In the genomic region with DNA sequence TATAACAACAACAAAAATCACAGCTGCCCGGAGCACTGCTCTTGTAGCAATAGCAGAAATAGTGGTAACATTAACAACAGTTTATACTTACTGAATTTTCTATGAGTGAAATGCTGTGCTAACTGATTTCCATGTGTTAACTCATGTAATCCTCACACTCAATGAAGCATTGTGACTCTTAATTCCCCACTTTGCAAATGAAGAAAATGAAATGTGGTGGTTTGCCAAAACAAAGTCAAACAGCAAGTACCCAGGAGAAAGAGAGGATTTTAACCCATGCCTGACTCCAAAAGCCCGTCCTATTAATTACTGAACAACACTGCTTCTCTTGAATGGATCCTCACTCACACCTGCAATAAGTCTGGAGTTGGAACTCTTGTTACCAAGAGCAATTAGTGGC, we compare ENCODE assay signal across 24 cellular contexts.
DNase-seq lines count a peak whose midpoint lies in the region; ATAC-seq, FAIRE-seq and TF ChIP-seq lines count a peak whose summit lies in the region.
"Had no signal": no experiment of that assay in that cellular context is flagged by ENCODE, and none has a peak within 500 bp of the region (broad histone marks: within the 10 kb centered on the region; RNA-seq: fewer than 3 reads in every experiment).

No MANE protein-coding gene starts in this region.

- H3K4ac ChIP-seq in mesenchymal stem cell (ENCODE audit: low read depth in 1 of 2, low read length in 2 of 2), result no peak overlapping the region

- BruUV-seq in Caco-2 (replicated peaks; lab: Mats Ljungman, UMichigan), result no TSS peak

- H4K91ac ChIP-seq in mesenchymal stem cell (ENCODE audit: low read length), result no peak overlapping the region

- H2BK15ac ChIP-seq in mesenchymal stem cell (ENCODE audit: low read depth, poor library complexity, severe bottlenecking), result no peak overlapping the region

- H3K18ac ChIP-seq in mesenchymal stem cell (ENCODE audit: low read depth in 1 of 2, low read length in 2 of 2), result peak overlapping the region in 1 of 2 experiments; percentile 21

- H3K27ac ChIP-seq in HEK293 (ENCODE audit: extremely low read depth, low read depth, low read length) (no peak overlapping the region; the same call in 1 of the 2 replicates), mesenchymal stem cell (ENCODE audit: low read length, poor library complexity, severe bottlenecking) (peak overlapping the region; percentile 29)
- H3K27ac ChIP-seq: esophagus muscularis mucosa, pancreas, SJCRH30 had no signal

- H3K27me3 ChIP-seq in mesenchymal stem cell (ENCODE audit: control insufficient read depth in 1 of 2, insufficient read depth in 1 of 2, low read length in 2 of 2), result no peaks in the 10 kb centered on the region
- H3K27me3 ChIP-seq in Caco-2 (replicated peaks; ENCODE audit: control insufficient read depth, insufficient read depth, low read length), result no peaks in the 10 kb centered on the region
- H3K27me3 ChIP-seq: esophagus muscularis mucosa, gastrocnemius medialis, pancreas, SJCRH30 had no signal

- no peak for TF ChIP-seq CTCF in HEK293 (tag by site-specific recombination; IDR thresholded peaks at IDR 0.05)
- no peak for TF ChIP-seq CTCF in progenitor cell of endocrine pancreas (IDR thresholded peaks at IDR 0.05; ENCODE audit: unreplicated experiment)
- no peak for TF ChIP-seq CTCF in Caco-2 (IDR thresholded peaks at IDR 0.05; ENCODE audit: insufficient read depth in 1 of 2, low read depth in 1 of 2, low read length in 1 of 2, severe bottlenecking in 1 of 2, unreplicated experiment in 1 of 2)

- 89% methylated on average over 1 of the region's 2 CpGs for WGBS in mesenchymal stem cell

- H3K14ac ChIP-seq in mesenchymal stem cell (ENCODE audit: low read length in 2 of 2), result no peak overlapping the region

- intact Hi-C loops in Caco-2 (cut with micrococcal nuclease; ENCODE audit: unreplicated experiment), result no loop called here

- ATAC-seq in activated T-helper 17 cell treated with anti-CD3 and anti-CD28 coated beads, Interleukin-2, amount 50 U/mL, for 72 hours (replicated peaks), result no peak
- ATAC-seq: gastrocnemius medialis, pancreas had no signal

- FAIRE-seq in RCC 7860 (lab: Jason Lieb, UNC), result no peak

- H3K4me2 ChIP-seq in mesenchymal stem cell (ENCODE audit: low read length, poor library complexity, severe bottlenecking), result no peak overlapping the region

- no peak overlapping the region for H3K9ac ChIP-seq in mesenchymal stem cell (ENCODE audit: low read length)

- H3K79me1 ChIP-seq in mesenchymal stem cell (replicated peaks; ENCODE audit: low read length, poor library complexity, severe bottlenecking), result peaks cover 7% of the 10 kb centered on the region

- H2AK5ac ChIP-seq in mesenchymal stem cell (ENCODE audit: low read length, severe bottlenecking), result peak overlapping the region; percentile 19

- no peak overlapping the region for H3K23ac ChIP-seq in mesenchymal stem cell (ENCODE audit: low read length in 2 of 2)

- no peak overlapping the region for H2BK5ac ChIP-seq in mesenchymal stem cell (ENCODE audit: low read depth, low read length, poor library complexity, severe bottlenecking)

- H3K9me3 ChIP-seq in HEK293 (ENCODE audit: control insufficient read depth, insufficient read depth, low read depth, low read length) (no peaks in the 10 kb centered on the region), mesenchymal stem cell (ENCODE audit: control insufficient read depth, low read length) (no peaks in the 10 kb centered on the region), Caco-2 (no peaks in the 10 kb centered on the region)
- H3K9me3 ChIP-seq: esophagus muscularis mucosa, gastrocnemius medialis, pancreas, SJCRH30 had no signal

- H3K4me3 Mint-ChIP-seq in activated T-helper 17 cell treated with anti-CD3 and anti-CD28 coated beads, Interleukin-2, amount 50 U/mL, for 72 hours, result no peak overlapping the region
- H3K4me3 Mint-ChIP-seq in progenitor cell of endocrine pancreas (ENCODE audit: low read depth) (no peak overlapping the region), Caco-2 (ENCODE audit: unreplicated experiment) (no peak overlapping the region)
- H3K4me3 Mint-ChIP-seq: activated naive CD4-positive, alpha-beta T cell treated with anti-CD3 and anti-CD28 coated beads, Interleukin-2, amount 50 U/mL, for 24 hours; CD4-positive, alpha-beta T cell had no signal

- no peak for DNase-seq in mesenchymal stem cell
- no peak for DNase-seq in progenitor cell of endocrine pancreas (ENCODE audit: low spot score, unreplicated experiment)
- no peak for DNase-seq in NCI-H187 (lab: John Stamatoyannopoulos, UW)
- no peak for DNase-seq in Caco-2
- no peak for DNase-seq in RCC 7860 (ENCODE audit: low spot score)
- DNase-seq: activated CD4-positive, alpha-beta T cell treated with anti-CD3 and anti-CD28 coated beads for 48 hours; anterior cingulate cortex; CD4-positive, alpha-beta T cell; DMS 273 treated with DMSO at 0.1 percent for 48 hours; effector CD4-positive, alpha-beta T cell; gastrocnemius medialis; H7; islet precursor cell; KBM-7; NCI-H1694 treated with DMSO at 0.1 percent for 48 hours; NCI-H226; NCI-H82; pancreas; SJCRH30; stimulated activated CD4-positive, alpha-beta T cell treated with anti-CD3 and anti-CD28 coated beads, Interleukin-1b, Interleukin-23, amount 100 ng/mL, for 48 hours had no signal

- H3K4me3 ChIP-seq in HEK293 (ENCODE audit: low read depth, low read length), result no peak overlapping the region
- H3K4me3 ChIP-seq in mesenchymal stem cell (ENCODE audit: insufficient read depth in 1 of 2, low read depth in 1 of 2, low read length in 2 of 2), result no peak overlapping the region
- H3K4me3 ChIP-seq in Caco-2 (ENCODE audit: low read depth, low read length), result no peak overlapping the region
- H3K4me3 ChIP-seq: esophagus muscularis mucosa, gastrocnemius medialis, pancreas, SJCRH30 had no signal

- H4K8ac ChIP-seq in mesenchymal stem cell (ENCODE audit: low read length), result no peak overlapping the region

- CTCF ChIA-PET in HEK293 (lab: Yijun Ruan, JAX) (no interaction called here), Caco-2 (lab: Charles Lee) (no interaction called here)

- POLR2A ChIA-PET in HEK293 (lab: Yijun Ruan, JAX), result no interaction called here
- POLR2A ChIA-PET in Caco-2 (lab: Charles Lee), result no interaction called here

- H3K36me3 ChIP-seq in HEK293 (ENCODE audit: control insufficient read depth in 2 of 2, insufficient read depth in 1 of 2, low read length in 2 of 2) (no peaks in the 10 kb centered on the region), mesenchymal stem cell (ENCODE audit: control insufficient read depth in 1 of 2, insufficient read depth in 2 of 2, low read depth in 1 of 2, low read length in 2 of 2) (no peaks in the 10 kb centered on the region), Caco-2 (ENCODE audit: control insufficient read depth, insufficient read depth, low read length) (no peaks in the 10 kb centered on the region)
- H3K36me3 ChIP-seq: esophagus muscularis mucosa, gastrocnemius medialis, pancreas, SJCRH30 had no signal

- no peak overlapping the region for H2BK120ac ChIP-seq in mesenchymal stem cell (ENCODE audit: low read depth, low read length)

- H2AFZ ChIP-seq in mesenchymal stem cell (ENCODE audit: low read depth, low read length), result no peak overlapping the region

- no peaks in the 10 kb centered on the region for H3K27me3 Mint-ChIP-seq in activated T-helper 17 cell treated with anti-CD3 and anti-CD28 coated beads, Interleukin-2, amount 50 U/mL, for 72 hours
- H3K27me3 Mint-ChIP-seq in progenitor cell of endocrine pancreas (no peaks in the 10 kb centered on the region), Caco-2 (ENCODE audit: insufficient read depth, unreplicated experiment) (no peaks in the 10 kb centered on the region)
- H3K27me3 Mint-ChIP-seq: activated naive CD4-positive, alpha-beta T cell treated with anti-CD3 and anti-CD28 coated beads, Interleukin-2, amount 50 U/mL, for 24 hours; CD4-positive, alpha-beta T cell had no signal

- H3K36me3 Mint-ChIP-seq in activated T-helper 17 cell treated with anti-CD3 and anti-CD28 coated beads, Interleukin-2, amount 50 U/mL, for 72 hours (ENCODE audit: low read depth), result no peaks in the 10 kb centered on the region
- H3K36me3 Mint-ChIP-seq in progenitor cell of endocrine pancreas (ENCODE audit: insufficient read depth) (no peaks in the 10 kb centered on the region), Caco-2 (ENCODE audit: insufficient read depth, unreplicated experiment) (peaks cover 6% of the 10 kb centered on the region)
- H3K36me3 Mint-ChIP-seq: activated naive CD4-positive, alpha-beta T cell treated with anti-CD3 and anti-CD28 coated beads, Interleukin-2, amount 50 U/mL, for 24 hours had no signal

- peak overlapping the region; percentile 6 for H3K27ac Mint-ChIP-seq in activated T-helper 17 cell treated with anti-CD3 and anti-CD28 coated beads, Interleukin-2, amount 50 U/mL, for 72 hours
- H3K27ac Mint-ChIP-seq in progenitor cell of endocrine pancreas (peak overlapping the region; percentile 9), Caco-2 (ENCODE audit: unreplicated experiment) (no peak overlapping the region)
- H3K27ac Mint-ChIP-seq: activated naive CD4-positive, alpha-beta T cell treated with anti-CD3 and anti-CD28 coated beads, Interleukin-2, amount 50 U/mL, for 24 hours; CD4-positive, alpha-beta T cell had no signal

- H3K4me1 Mint-ChIP-seq in activated T-helper 17 cell treated with anti-CD3 and anti-CD28 coated beads, Interleukin-2, amount 50 U/mL, for 72 hours, result peaks cover 33% of the 10 kb centered on the region
- H3K4me1 Mint-ChIP-seq in progenitor cell of endocrine pancreas (ENCODE audit: low read depth) (peaks cover 42% of the 10 kb centered on the region), Caco-2 (ENCODE audit: low read depth, unreplicated experiment) (peaks cover 34% of the 10 kb centered on the region)

- H3K4me1 ChIP-seq in HEK293 (ENCODE audit: control insufficient read depth, insufficient read depth, low read length), result peaks cover 61% of the 10 kb centered on the region
- H3K4me1 ChIP-seq in mesenchymal stem cell (ENCODE audit: control insufficient read depth, insufficient read depth, low read depth, low read length), result peaks cover 7% of the 10 kb centered on the region
- H3K4me1 ChIP-seq in Caco-2, result peaks cover 17% of the 10 kb centered on the region; the same call in 1 of the 2 replicates

- no peaks in the 10 kb centered on the region for H3K9me3 Mint-ChIP-seq in activated T-helper 17 cell treated with anti-CD3 and anti-CD28 coated beads, Interleukin-2, amount 50 U/mL, for 72 hours
- H3K9me3 Mint-ChIP-seq in progenitor cell of endocrine pancreas (ENCODE audit: low read depth) (no peaks in the 10 kb centered on the region), Caco-2 (ENCODE audit: unreplicated experiment) (no peaks in the 10 kb centered on the region)
- H3K9me3 Mint-ChIP-seq: activated naive CD4-positive, alpha-beta T cell treated with anti-CD3 and anti-CD28 coated beads, Interleukin-2, amount 50 U/mL, for 24 hours; CD4-positive, alpha-beta T cell had no signal

- no peak overlapping the region for H2BK12ac ChIP-seq in mesenchymal stem cell (ENCODE audit: low read length in 2 of 2)

TF ChIP-seq in HEK293, 187 proteins besides CTCF, POLR2A, EP300 and RAD21 (continues in another document):
- TF ChIP-seq ZNF514 (tag by site-specific recombination; IDR thresholded peaks at IDR 0.05), result no peak
